Comparison of ENCODE assay signal across 15 cellular contexts in the genomic region with DNA sequence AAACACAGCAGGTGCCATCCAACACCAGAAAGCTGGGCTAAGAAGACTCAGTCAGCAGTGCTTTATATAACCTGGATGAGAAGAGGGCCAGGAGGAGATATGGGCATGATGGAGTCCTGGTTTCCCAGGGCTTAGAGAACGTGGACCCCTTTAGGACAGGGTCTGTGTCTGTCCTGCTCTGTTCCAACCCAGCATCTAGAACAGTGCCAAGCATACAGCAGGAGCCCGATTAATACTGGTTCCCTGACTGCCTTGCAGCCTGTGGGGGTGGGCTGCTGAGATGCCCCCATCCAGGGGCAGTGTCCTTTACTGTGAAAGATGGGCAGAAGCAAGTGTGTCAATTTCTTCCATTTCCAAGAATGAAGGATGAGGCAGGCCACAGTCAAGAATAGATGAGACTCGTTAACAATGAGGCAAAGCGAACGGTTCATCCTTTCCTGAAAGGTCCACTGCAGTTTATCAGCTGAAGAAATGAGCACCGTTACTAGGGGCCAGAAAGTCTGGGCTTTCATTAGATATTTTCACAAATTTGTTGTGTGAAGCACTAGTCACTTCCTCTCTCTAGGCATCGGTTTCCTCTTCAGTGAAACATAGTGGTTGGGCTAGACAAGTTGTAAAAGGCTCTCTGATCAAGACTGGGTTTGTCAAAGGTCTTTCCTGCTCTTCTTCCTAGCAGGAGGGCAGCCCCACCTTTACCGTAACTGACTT.
DNase-seq lines count a peak whose midpoint lies in the region; ATAC-seq and TF ChIP-seq lines count a peak whose summit lies in the region.
"Had no signal": no experiment of that assay in that cellular context is flagged by ENCODE, and none has a peak within 500 bp of the region (broad histone marks: within the 10 kb centered on the region; RNA-seq: fewer than 3 reads in every experiment).

No MANE protein-coding gene starts in this region.

- peak; percentile 55 for ATAC-seq in GM21529 (IDR thresholded peaks at IDR 0.05; ENCODE audit: unreplicated experiment)
- peak; percentile 79 for ATAC-seq in activated CD8-positive, alpha-beta T cell treated with anti-CD3 and anti-CD28 coated beads for 36 hours
- ATAC-seq in mucosa of descending colon = peak; percentile 69
- no peak for ATAC-seq in HG03342 (IDR thresholded peaks at IDR 0.05; ENCODE audit: unreplicated experiment)
- ATAC-seq in foreskin keratinocyte = no peak
- ATAC-seq: sciatic nerve had no signal

- intact Hi-C loops in activated CD8-positive, alpha-beta T cell treated with anti-CD3 and anti-CD28 coated beads for 36 hours (cut with micrococcal nuclease) = no loop called here
- intact Hi-C loops in mucosa of descending colon (cut with DNase I, micrococcal nuclease) = no loop called here
- intact Hi-C loops in transverse colon (cut with DNase I; ENCODE audit: low total_unique reads) = loop anchor here (5.0 kb wide), 1 partner anchor 1507 kb away; no protein-coding TSS in a partner anchor

- peak; percentile 45 for DNase-seq in CD1c-positive myeloid dendritic cell (ENCODE audit: extremely low spot score)
- DNase-seq in activated CD8-positive, alpha-beta T cell treated with anti-CD3 and anti-CD28 coated beads for 36 hours = no peak
- peak in 1 of 3 donors; percentile 14 for DNase-seq in mucosa of descending colon
- DNase-seq in hepatic stellate cell (ENCODE audit: low spot score) = no peak
- no peak for DNase-seq in foreskin keratinocyte
- DNase-seq in transverse colon = no peak
- DNase-seq: DMS 273 treated with DMSO at 0.1 percent for 48 hours, erythroblast, kidney glomerular epithelial cell, NCI-H446 treated with DMSO at 0.1 percent for 48 hours, T1000 had no signal

- H3K27ac ChIP-seq in foreskin keratinocyte (no peak overlapping the region), transverse colon (peak overlapping the region in 1 of 4 donors; percentile 25)

- peak overlapping the region; percentile 69 for H3K27ac Mint-ChIP-seq in activated CD8-positive, alpha-beta T cell treated with anti-CD3 and anti-CD28 coated beads for 36 hours

- no peak for TF ChIP-seq EP300 in transverse colon (IDR thresholded peaks at IDR 0.05; ENCODE audit: low read depth)

- no peaks in the 10 kb centered on the region for H3K36me3 ChIP-seq in mucosa of descending colon (ENCODE audit: low read depth)
- H3K36me3 ChIP-seq in transverse colon = no peaks in the 10 kb centered on the region
- H3K36me3 ChIP-seq: adrenal gland had no signal

- H3K9me3 ChIP-seq in mucosa of descending colon (no peaks in the 10 kb centered on the region), transverse colon (no peaks in the 10 kb centered on the region)
- H3K9me3 ChIP-seq: adrenal gland had no signal

- no peaks in the 10 kb centered on the region for H3K4me1 ChIP-seq in mucosa of descending colon (ENCODE audit: low read depth)
- peaks cover 15% of the 10 kb centered on the region for H3K4me1 ChIP-seq in foreskin keratinocyte
- H3K4me1 ChIP-seq in transverse colon = peaks cover 7 to 20% (median 13%) of the 10 kb centered on the region in 4 donors

- CTCF ChIA-PET in activated CD8-positive, alpha-beta T cell treated with anti-CD3 and anti-CD28 coated beads for 36 hours (lab: Charles Lee) = interaction anchor here (2.1 to 2.7 kb wide), 2 partner anchors 40 to 140 kb away, joined by 7 to 11 read pairs; a partner anchor contains a TSS

- H3K9me3 Mint-ChIP-seq in activated CD8-positive, alpha-beta T cell treated with anti-CD3 and anti-CD28 coated beads for 36 hours = no peaks in the 10 kb centered on the region

- H3K27me3 Mint-ChIP-seq in activated CD8-positive, alpha-beta T cell treated with anti-CD3 and anti-CD28 coated beads for 36 hours = no peaks in the 10 kb centered on the region

- H3K4me3 Mint-ChIP-seq in activated CD8-positive, alpha-beta T cell treated with anti-CD3 and anti-CD28 coated beads for 36 hours = no peak overlapping the region

- H3K27me3 ChIP-seq in foreskin keratinocyte = no peaks in the 10 kb centered on the region
- no peaks in the 10 kb centered on the region for H3K27me3 ChIP-seq in transverse colon
- H3K27me3 ChIP-seq: adrenal gland had no signal

- no peak for TF ChIP-seq POLR2A in transverse colon (IDR thresholded peaks at IDR 0.05)

- H3K36me3 Mint-ChIP-seq in activated CD8-positive, alpha-beta T cell treated with anti-CD3 and anti-CD28 coated beads for 36 hours (ENCODE audit: low read depth) = no peaks in the 10 kb centered on the region

- 78 to 97% methylated on average over 4 to 8 of the region's 8 CpGs for WGBS in transverse colon (ENCODE audit: low coverage in 1 of 2), 2 donors

- in situ Hi-C loops in transverse colon (cut with MboI; ENCODE audit: low pct_ligation_motif_present in 1 of 4, low pct_unique_long_range_greater_than_20kb in 1 of 4, low sequenced_read_pairs in 3 of 4) = no loop called here

- H3K4me3 ChIP-seq in mucosa of descending colon = no peak overlapping the region
- H3K4me3 ChIP-seq in transverse colon = no peak overlapping the region
- H3K4me3 ChIP-seq: adrenal gland had no signal

- POLR2A ChIA-PET in activated CD8-positive, alpha-beta T cell treated with anti-CD3 and anti-CD28 coated beads for 36 hours (lab: Charles Lee) = interaction anchor here (1.7 kb wide), 1 partner anchor 11 kb away, joined by 4 read pairs; no protein-coding TSS in a partner anchor

- H3K4me1 Mint-ChIP-seq in activated CD8-positive, alpha-beta T cell treated with anti-CD3 and anti-CD28 coated beads for 36 hours (ENCODE audit: low read depth) = peaks cover 22% of the 10 kb centered on the region

- TF ChIP-seq CTCF in activated CD8-positive, alpha-beta T cell treated with anti-CD3 and anti-CD28 coated beads for 36 hours (IDR thresholded peaks at IDR 0.05) = no peak
- TF ChIP-seq CTCF in mucosa of descending colon (IDR thresholded peaks at IDR 0.05) (no peak), foreskin keratinocyte (conservative IDR thresholded peaks at IDR 0.05) (no peak), transverse colon (IDR thresholded peaks at IDR 0.05) (no peak)

Comparison
In these comparisons a context has a peak if more than half of its experiments do, and no peak if none do; other contexts are left out.
1. ATAC-seq: peak in GM21529 (single experiment), activated CD8-positive, alpha-beta T cell treated with anti-CD3 and anti-CD28 coated beads for 36 hours (single experiment) and mucosa of descending colon (single experiment); none in HG03342 (single experiment) and foreskin keratinocyte (single experiment).